Comparison of ENCODE assay signal across 8 cellular contexts in the genomic region with DNA sequence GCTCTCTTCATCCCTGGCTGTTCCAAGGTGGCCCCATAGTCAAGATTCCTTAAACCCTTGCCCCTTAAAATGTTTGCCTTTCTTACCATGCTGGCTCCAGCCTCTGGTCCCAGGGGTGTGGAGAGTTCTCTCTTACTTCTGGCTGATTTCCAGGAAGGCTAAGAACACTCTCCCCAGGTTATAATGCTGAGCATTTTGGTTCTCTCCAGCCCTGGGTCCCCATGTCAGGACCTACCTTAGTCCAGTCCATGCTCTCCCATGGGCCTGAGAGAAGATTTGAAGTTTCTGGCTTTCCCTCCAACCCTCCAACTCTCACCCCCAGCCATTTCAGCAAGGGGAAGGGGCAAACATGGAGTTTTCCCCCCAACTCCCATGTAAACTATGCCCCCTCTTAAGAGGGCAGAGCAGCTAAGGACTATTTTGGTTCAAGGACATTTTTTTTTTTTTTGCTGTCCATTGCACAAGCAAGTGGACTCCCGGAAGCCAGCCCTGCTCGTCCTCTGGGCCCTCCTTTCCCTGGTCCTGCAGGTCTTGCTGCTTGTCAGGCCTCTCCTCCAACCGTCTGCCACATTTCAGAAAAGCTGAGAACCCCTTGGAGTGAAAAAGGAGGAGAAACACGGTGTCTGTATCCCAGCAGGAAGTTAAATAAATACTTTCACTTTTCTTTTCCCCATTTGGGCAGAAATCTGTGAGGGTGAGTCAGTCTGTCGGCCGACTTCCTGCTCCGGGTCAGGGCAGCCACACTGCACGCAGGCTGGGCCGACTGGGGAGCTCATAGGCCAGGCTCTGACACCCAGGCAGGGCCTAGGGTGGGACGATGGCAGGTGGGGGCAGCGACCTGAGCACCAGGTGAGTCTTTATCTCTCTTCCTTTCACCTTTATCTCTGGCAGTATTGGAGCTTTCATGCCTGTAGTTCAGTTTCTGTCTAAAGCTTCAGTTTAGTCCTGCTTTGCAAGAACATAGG. TPM values are rescaled to one million over a fixed set of nuclear protein-coding genes. Genes with fewer than 3 reads are reported as not detected.
DNase-seq lines count a peak whose midpoint lies in the region; ATAC-seq, FAIRE-seq and TF ChIP-seq lines count a peak whose summit lies in the region.

A gene (plus strand): TSS at position 741 of the 965 bp plus-strand sequence. CDS start 77 bp downstream, at position 818.

- no peak for TF ChIP-seq CTCF in endodermal cell (conservative IDR thresholded peaks at IDR 0.05)

- H3K4me1 Mint-ChIP-seq in activated CD8-positive, alpha-beta T cell treated with anti-CD3 and anti-CD28 coated beads, Interleukin-2, amount 10 ng/mL, durations not matched to agents 7 days and 5 days (ENCODE audit: low read depth): peaks cover 74% of the 10 kb centered on the region
- peaks cover 9% of the 10 kb centered on the region for H3K4me1 Mint-ChIP-seq in endodermal cell
- H3K4me1 Mint-ChIP-seq in naive B cell: peaks cover 75 to 89% (median 86%) of the 10 kb centered on the region in 3 donors

- ATAC-seq in HG02642 (IDR thresholded peaks at IDR 0.05; ENCODE audit: poor library complexity, unreplicated experiment) (peak; percentile 91), naive B cell (ENCODE audit: low read depth in 2 of 2) (peak; percentile 90 to 92)
- ATAC-seq in activated CD8-positive, alpha-beta T cell treated with anti-CD3 and anti-CD28 coated beads, Interleukin-2, amount 10 ng/mL, durations not matched to agents 7 days and 5 days: peak; percentile 98

- H3K4me3 ChIP-seq in endodermal cell (ENCODE audit: low read length): no peak within 1 kb of the TSS

- H3K4me1 ChIP-seq in endodermal cell (ENCODE audit: control insufficient read depth, insufficient read depth, low read length): peaks cover 4% of the 10 kb centered on the region

- FAIRE-seq in GM12892 (lab: Jason Lieb, UNC): peak; percentile 97

- H3K4me3 Mint-ChIP-seq in activated CD8-positive, alpha-beta T cell treated with anti-CD3 and anti-CD28 coated beads, Interleukin-2, amount 10 ng/mL, durations not matched to agents 7 days and 5 days: peak within 1 kb of the TSS; percentile 96
- H3K4me3 Mint-ChIP-seq in endodermal cell: no peak within 1 kb of the TSS
- H3K4me3 Mint-ChIP-seq in naive B cell: peak within 1 kb of the TSS; percentile 89 to 98 (median 96)

- no peak within 1 kb of the TSS for H3K27ac ChIP-seq in endodermal cell (ENCODE audit: low read depth, low read length)

- peak; percentile 68; the same call in 1 of the 2 replicates for TF ChIP-seq POLR2A in GM12892 (IDR thresholded peaks at IDR 0.05; ENCODE audit: low read depth, low read length)

- no peaks in the 10 kb centered on the region for H3K27me3 Mint-ChIP-seq in activated CD8-positive, alpha-beta T cell treated with anti-CD3 and anti-CD28 coated beads, Interleukin-2, amount 10 ng/mL, durations not matched to agents 7 days and 5 days (ENCODE audit: low read depth)
- peaks cover 10% of the 10 kb centered on the region for H3K27me3 Mint-ChIP-seq in endodermal cell (ENCODE audit: insufficient read depth)
- H3K27me3 Mint-ChIP-seq in naive B cell: no peaks in the 10 kb centered on the region

- H3K27me3 ChIP-seq in endodermal cell (ENCODE audit: control insufficient read depth, insufficient read depth, low read length, poor library complexity, severe bottlenecking): no peaks in the 10 kb centered on the region

- CTCF ChIA-PET in activated CD8-positive, alpha-beta T cell treated with anti-CD3 and anti-CD28 coated beads, Interleukin-2, amount 10 ng/mL, durations not matched to agents 7 days and 5 days (lab: Charles Lee): interaction anchor here (0.6 to 1.9 kb wide), 10 partner anchors 8 to 631 kb away, joined by 3 to 7 read pairs (median 4); a partner anchor contains a TSS

- DNase-seq in GM12892 (ENCODE audit: insufficient read length) (peak; percentile 61), NCI-H226 (peak; percentile 84), endodermal cell (peak; percentile 79), naive B cell (peak; percentile 71), islet precursor cell (no peak)
- DNase-seq in activated CD8-positive, alpha-beta T cell treated with anti-CD3 and anti-CD28 coated beads, Interleukin-2, amount 10 ng/mL, durations not matched to agents 7 days and 5 days: peak; percentile 92
- peak; percentile 74 for DNase-seq in stimulated activated naive CD4-positive, alpha-beta T cell treated with Interleukin-2 at 50 U/mL for 16 hours (lab: John Stamatoyannopoulos, UW)

- H3K27ac Mint-ChIP-seq in activated CD8-positive, alpha-beta T cell treated with anti-CD3 and anti-CD28 coated beads, Interleukin-2, amount 10 ng/mL, durations not matched to agents 7 days and 5 days: peak within 1 kb of the TSS; percentile 96
- H3K27ac Mint-ChIP-seq in endodermal cell: peak within 1 kb of the TSS; percentile 46
- peak within 1 kb of the TSS; percentile 97 to 100 (median 99) for H3K27ac Mint-ChIP-seq in naive B cell

- H3K9ac ChIP-seq in endodermal cell (ENCODE audit: extremely low read depth, low read length, poor library complexity, severe bottlenecking): no peak within 1 kb of the TSS

- peaks cover 85% of the 10 kb centered on the region for H3K36me3 Mint-ChIP-seq in activated CD8-positive, alpha-beta T cell treated with anti-CD3 and anti-CD28 coated beads, Interleukin-2, amount 10 ng/mL, durations not matched to agents 7 days and 5 days (ENCODE audit: low read depth)
- H3K36me3 Mint-ChIP-seq in endodermal cell (ENCODE audit: low read depth) (peaks cover 4% of the 10 kb centered on the region), naive B cell (peaks cover 24% of the 10 kb centered on the region in 2 donors)

- 62% methylated on average over 11 of the region's 11 CpGs; no CpG with 5 or more reads in 1 of the 2 experiments for WGBS in endodermal cell (ENCODE audit: insufficient coverage in 1 of 2, insufficient read length in 1 of 2), 2 experiments

- POLR2A ChIA-PET in activated CD8-positive, alpha-beta T cell treated with anti-CD3 and anti-CD28 coated beads, Interleukin-2, amount 10 ng/mL, durations not matched to agents 7 days and 5 days (lab: Charles Lee): interaction anchor here (0.6 to 4.4 kb wide), 21 partner anchors 7 to 385 kb away, joined by 3 to 83 read pairs (median 6); a partner anchor contains a TSS

- H3K9me3 ChIP-seq in endodermal cell (ENCODE audit: control insufficient read depth, low read length): peaks cover 13% of the 10 kb centered on the region

- H3K36me3 ChIP-seq in endodermal cell (ENCODE audit: control insufficient read depth, insufficient read depth, low read length): no peaks in the 10 kb centered on the region

- peaks cover 7% of the 10 kb centered on the region for H3K9me3 Mint-ChIP-seq in activated CD8-positive, alpha-beta T cell treated with anti-CD3 and anti-CD28 coated beads, Interleukin-2, amount 10 ng/mL, durations not matched to agents 7 days and 5 days (ENCODE audit: insufficient read depth)
- peaks cover 27% of the 10 kb centered on the region for H3K9me3 Mint-ChIP-seq in endodermal cell
- peaks cover 0 to 3% (median 0%) of the 10 kb centered on the region in 7 donors for H3K9me3 Mint-ChIP-seq in naive B cell

RNA-seq across cellular contexts. Expression of the gene that starts here (rescaled TPM):
- 20.2 TPM for polyA plus RNA-seq in GM12892 (2012; ENCODE audit: missing spikeins)
- total RNA-seq in activated CD8-positive, alpha-beta T cell treated with anti-CD3 and anti-CD28 coated beads, Interleukin-2, amount 10 ng/mL, durations not matched to agents 7 days and 5 days: 10 to 100 TPM; 90.5 to 96.2 TPM
- 1 to 10 TPM in 1 of 2 donors, under 1 TPM in 1; 0.82 to 2.9 TPM for total RNA-seq in endodermal cell
- 2.5 TPM for polyA plus RNA-seq in endodermal cell (2013, experiment 1 of 2)
- polyA plus RNA-seq in endodermal cell (2013, experiment 2 of 2): 1.1 TPM
- polyA plus RNA-seq in naive B cell (ENCODE audit: low read depth in 6 of 6): 10 to 100 TPM; 48.5 to 82.4 (median 54.0) TPM

Comparison
In these comparisons a context has a peak if more than half of its experiments do, and no peak if none do; other contexts are left out.
1. RNA of the gene that starts here (total RNA-seq): 90.5 to 96.2 TPM in activated CD8-positive, alpha-beta T cell treated with anti-CD3 and anti-CD28 coated beads, Interleukin-2, amount 10 ng/mL, durations not matched to agents 7 days and 5 days; 0.82 to 2.9 TPM in endodermal cell; every median in the first group is over 10 times any median in the second.
2. H3K27ac Mint-ChIP-seq: peak in every context shown above with its lines; median percentile 99 in naive B cell; 96 in activated CD8-positive, alpha-beta T cell treated with anti-CD3 and anti-CD28 coated beads, Interleukin-2, amount 10 ng/mL, durations not matched to agents 7 days and 5 days; 46 in endodermal cell.
3. Peak in every context shown above with its lines, with median percentiles within 50 percentile points of each other: ATAC-seq.